In genomic region chr2:31363956-31364750, GRCh38 we compare ENCODE assay signal across 37 cellular contexts. TPM values are rescaled to one million over a fixed set of nuclear protein-coding genes. Genes with fewer than 3 reads are reported as not detected.
"Had no signal": no experiment of that assay in that cellular context is flagged by ENCODE, and none has a peak within 500 bp of the region (broad histone marks: within the 10 kb centered on the region; RNA-seq: fewer than 3 reads in every experiment).

No MANE protein-coding gene starts in this region.

- H3K9me3 ChIP-seq: ascending aorta had no signal

- H3K27me3 ChIP-seq: ascending aorta, cardiac muscle cell had no signal

- H3K4me1 ChIP-seq: ascending aorta had no signal

- H3K4me1 Mint-ChIP-seq: activated CD4-positive, alpha-beta memory T cell treated with anti-CD3 and anti-CD28 coated beads, Interleukin-2, amount 10 ng/mL, durations not matched to agents 7 days and 5 days; activated CD4-positive, alpha-beta T cell treated with anti-CD3 and anti-CD28 coated beads for 36 hours; activated CD4-positive, alpha-beta T cell treated with anti-CD3 and anti-CD28 coated beads, Interleukin-2, amount 10 ng/mL, durations not matched to agents 7 days and 5 days; activated naive CD4-positive, alpha-beta T cell treated with anti-CD3 and anti-CD28 coated beads, Interleukin-2, amount 10 ng/mL, durations not matched to agents 7 days and 5 days; activated naive CD4-positive, alpha-beta T cell treated with anti-CD3 and anti-CD28 coated beads, Interleukin-2, amount 50 U/mL, for 24 hours; activated naive CD8-positive, alpha-beta T cell treated with anti-CD3 and anti-CD28 coated beads, Interleukin-2, amount 10 ng/mL, durations not matched to agents 7 days and 5 days; activated naive CD8-positive, alpha-beta T cell treated with anti-CD3 and anti-CD28 coated beads, Interleukin-2, amount 50 U/mL, for 24 hours; brain; central memory CD8-positive, alpha-beta T cell; WTC11 had no signal

- H3K4me3 ChIP-seq: ascending aorta, cardiac muscle cell had no signal

- H3K4me3 Mint-ChIP-seq: activated CD4-positive, alpha-beta memory T cell treated with anti-CD3 and anti-CD28 coated beads, Interleukin-2, amount 10 ng/mL, durations not matched to agents 7 days and 5 days; activated CD4-positive, alpha-beta T cell treated with anti-CD3 and anti-CD28 coated beads for 36 hours; activated CD4-positive, alpha-beta T cell treated with anti-CD3 and anti-CD28 coated beads, Interleukin-2, amount 10 ng/mL, durations not matched to agents 7 days and 5 days; activated CD8-positive, alpha-beta T cell treated with anti-CD3 and anti-CD28 coated beads, Interleukin-2, amount 10 ng/mL, durations not matched to agents 7 days and 5 days; activated naive CD4-positive, alpha-beta T cell treated with anti-CD3 and anti-CD28 coated beads, Interleukin-2, amount 10 ng/mL, durations not matched to agents 7 days and 5 days; activated naive CD4-positive, alpha-beta T cell treated with anti-CD3 and anti-CD28 coated beads, Interleukin-2, amount 50 U/mL, for 24 hours; activated naive CD8-positive, alpha-beta T cell; activated naive CD8-positive, alpha-beta T cell treated with anti-CD3 and anti-CD28 coated beads, Interleukin-2, amount 10 ng/mL, durations not matched to agents 7 days and 5 days; activated naive CD8-positive, alpha-beta T cell treated with anti-CD3 and anti-CD28 coated beads, Interleukin-2, amount 50 U/mL, for 24 hours; activated T-cell treated with anti-CD3 and anti-CD28 coated beads, Interleukin-2, amount 50 U/mL, for 24 hours; brain; central memory CD8-positive, alpha-beta T cell; T-helper 1 cell treated with Interleukin-12 subunit alpha and Interleukin-12 subunit beta and Interleukin-4 antibody, amounts not matched to agents 30 μg/mL and 1 μg/mL, for 36 hours; T-helper 2 cell treated with Interferon-gamma antibody and Interleukin-4, amounts not matched to agents 5 μg/mL and 100 μg/mL, for 36 hours; WTC11 had no signal

- ATAC-seq: activated CD4-positive, alpha-beta T cell treated with anti-CD3 and anti-CD28 coated beads for 36 hours; activated CD4-positive, CD25-positive, alpha-beta regulatory T cell treated with anti-CD3 and anti-CD28 coated beads, Interleukin-2, amount 50 U/mL, for 24 hours; activated CD8-positive, alpha-beta T cell treated with anti-CD3 and anti-CD28 coated beads, Interleukin-2, amount 10 ng/mL, durations not matched to agents 7 days and 5 days; activated naive CD8-positive, alpha-beta T cell treated with anti-CD3 and anti-CD28 coated beads, Interleukin-2, amount 50 U/mL, for 24 hours; WTC11 had no signal

- H3K9me3 Mint-ChIP-seq: activated CD4-positive, alpha-beta memory T cell treated with anti-CD3 and anti-CD28 coated beads, Interleukin-2, amount 10 ng/mL, durations not matched to agents 7 days and 5 days; activated CD4-positive, alpha-beta T cell treated with anti-CD3 and anti-CD28 coated beads, Interleukin-2, amount 10 ng/mL, durations not matched to agents 7 days and 5 days; activated naive CD4-positive, alpha-beta T cell treated with anti-CD3 and anti-CD28 coated beads, Interleukin-2, amount 10 ng/mL, durations not matched to agents 7 days and 5 days; activated naive CD4-positive, alpha-beta T cell treated with anti-CD3 and anti-CD28 coated beads, Interleukin-2, amount 50 U/mL, for 24 hours; activated naive CD8-positive, alpha-beta T cell treated with anti-CD3 and anti-CD28 coated beads, Interleukin-2, amount 10 ng/mL, durations not matched to agents 7 days and 5 days; activated naive CD8-positive, alpha-beta T cell treated with anti-CD3 and anti-CD28 coated beads, Interleukin-2, amount 50 U/mL, for 24 hours; activated T-cell treated with anti-CD3 and anti-CD28 coated beads, Interleukin-2, amount 50 U/mL, for 24 hours; activated T-helper 2 cell treated with anti-CD3 and anti-CD28 coated beads, Interferon-gamma antibody, Interleukin-2, Interleukin-4, amounts not matched to agents 10 μg/mL and 5 μg/mL and 100 μg/mL, durations not matched to agents 14 hours and 24 hours and 36 hours; brain; central memory CD8-positive, alpha-beta T cell; T-helper 1 cell treated with Interleukin-12 subunit alpha and Interleukin-12 subunit beta and Interleukin-4 antibody, amounts not matched to agents 30 μg/mL and 1 μg/mL, for 36 hours; T-helper 2 cell treated with Interferon-gamma antibody and Interleukin-4, amounts not matched to agents 5 μg/mL and 100 μg/mL, for 36 hours; WTC11 had no signal

- H3K27ac Mint-ChIP-seq: activated CD4-positive, alpha-beta memory T cell treated with anti-CD3 and anti-CD28 coated beads, Interleukin-2, amount 10 ng/mL, durations not matched to agents 7 days and 5 days; activated CD4-positive, alpha-beta T cell treated with anti-CD3 and anti-CD28 coated beads for 36 hours; activated CD4-positive, alpha-beta T cell treated with anti-CD3 and anti-CD28 coated beads, Interleukin-2, amount 10 ng/mL, durations not matched to agents 7 days and 5 days; activated CD8-positive, alpha-beta T cell treated with anti-CD3 and anti-CD28 coated beads, Interleukin-2, amount 10 ng/mL, durations not matched to agents 7 days and 5 days; activated naive CD4-positive, alpha-beta T cell treated with anti-CD3 and anti-CD28 coated beads, Interleukin-2, amount 10 ng/mL, durations not matched to agents 7 days and 5 days; activated naive CD4-positive, alpha-beta T cell treated with anti-CD3 and anti-CD28 coated beads, Interleukin-2, amount 50 U/mL, for 24 hours; activated naive CD8-positive, alpha-beta T cell; activated naive CD8-positive, alpha-beta T cell treated with anti-CD3 and anti-CD28 coated beads, Interleukin-2, amount 10 ng/mL, durations not matched to agents 7 days and 5 days; activated naive CD8-positive, alpha-beta T cell treated with anti-CD3 and anti-CD28 coated beads, Interleukin-2, amount 50 U/mL, for 24 hours; activated T-cell treated with anti-CD3 and anti-CD28 coated beads, Interleukin-2, amount 50 U/mL, for 24 hours; activated T-helper 2 cell treated with anti-CD3 and anti-CD28 coated beads, Interferon-gamma antibody, Interleukin-2, Interleukin-4, amounts not matched to agents 10 μg/mL and 5 μg/mL and 100 μg/mL, durations not matched to agents 14 hours and 24 hours and 36 hours; brain; T-helper 1 cell treated with Interleukin-12 subunit alpha and Interleukin-12 subunit beta and Interleukin-4 antibody, amounts not matched to agents 30 μg/mL and 1 μg/mL, for 36 hours; T-helper 2 cell treated with Interferon-gamma antibody and Interleukin-4, amounts not matched to agents 5 μg/mL and 100 μg/mL, for 36 hours; WTC11 had no signal

- H3K36me3 ChIP-seq: ascending aorta, cardiac muscle cell, WERI-Rb-1 had no signal

- DNase-seq: activated CD4-positive, alpha-beta memory T cell treated with anti-CD3 and anti-CD28 coated beads, Interleukin-2, amount 10 ng/mL, durations not matched to agents 7 days and 5 days; activated CD4-positive, alpha-beta T cell treated with anti-CD3 and anti-CD28 coated beads for 1 hour; activated CD4-positive, alpha-beta T cell treated with anti-CD3 and anti-CD28 coated beads for 36 hours; activated CD4-positive, alpha-beta T cell treated with anti-CD3 and anti-CD28 coated beads for 48 hours; activated CD4-positive, alpha-beta T cell treated with anti-CD3 and anti-CD28 coated beads, Interleukin-2, amount 10 ng/mL, durations not matched to agents 7 days and 5 days; activated CD4-positive, alpha-beta T cell treated with anti-CD3 and anti-CD28 coated beads, Interleukin-2, amount 50 U/mL, for 48 hours; activated CD4-positive, CD25-positive, alpha-beta regulatory T cell; activated CD8-positive, alpha-beta memory T cell treated with anti-CD3 and anti-CD28 coated beads, Interleukin-2, amount 50 U/mL, for 4 hours; activated CD8-positive, alpha-beta T cell treated with anti-CD3 and anti-CD28 coated beads, Interleukin-2, amount 10 ng/mL, durations not matched to agents 7 days and 5 days; activated effector memory CD4-positive, alpha-beta T cell treated with Interleukin-2 at 50 U/mL for 16 hours; activated gamma-delta T cell; activated naive CD4-positive, alpha-beta T cell treated with anti-CD3 and anti-CD28 coated beads, Interleukin-2, amount 10 ng/mL, durations not matched to agents 7 days and 5 days; activated naive CD4-positive, alpha-beta T cell treated with Interleukin-2 at 50 U/mL for 16 hours; activated naive CD8-positive, alpha-beta T cell treated with anti-CD3 and anti-CD28 coated beads, Interleukin-2, amount 10 ng/mL, durations not matched to agents 7 days and 5 days; activated naive CD8-positive, alpha-beta T cell treated with anti-CD3 and anti-CD28 coated beads, Interleukin-2, amount 50 U/mL, for 24 hours; activated T-cell treated with anti-CD3 and anti-CD28 coated beads, Interleukin-2, amount 50 U/mL, for 24 hours; activated T-cell treated with anti-CD3 and anti-CD28 coated beads, Interleukin-2, amount 50 U/mL, for 48 hours; amygdala; anterior cingulate cortex; caudate nucleus; SW 1271; T-helper 1 cell; T-helper 2 cell; T-helper 9 cell; WERI-Rb-1 had no signal

- H3K36me3 Mint-ChIP-seq: activated naive CD4-positive, alpha-beta T cell treated with anti-CD3 and anti-CD28 coated beads, Interleukin-2, amount 10 ng/mL, durations not matched to agents 7 days and 5 days; activated naive CD4-positive, alpha-beta T cell treated with anti-CD3 and anti-CD28 coated beads, Interleukin-2, amount 50 U/mL, for 24 hours; activated naive CD8-positive, alpha-beta T cell; activated naive CD8-positive, alpha-beta T cell treated with anti-CD3 and anti-CD28 coated beads, Interleukin-2, amount 10 ng/mL, durations not matched to agents 7 days and 5 days; brain; WTC11 had no signal

- H3K27me3 Mint-ChIP-seq: brain had no signal

- H3K27ac ChIP-seq: ascending aorta, cardiac muscle cell, WERI-Rb-1 had no signal

RNA-seq across cellular contexts. Expression of gene XDH, which starts 50.4 kb away (rescaled TPM):
- total RNA-seq: activated CD8-positive, alpha-beta memory T cell treated with anti-CD3 and anti-CD28 coated beads for 36 hours; activated CD8-positive, alpha-beta T cell treated with anti-CD3 and anti-CD28 coated beads, Interleukin-2, amount 10 ng/mL, durations not matched to agents 7 days and 5 days; activated naive CD8-positive, alpha-beta T cell treated with anti-CD3 and anti-CD28 coated beads, Interleukin-2, amount 10 ng/mL, durations not matched to agents 7 days and 5 days; activated T-helper 2 cell treated with anti-CD3 and anti-CD28 coated beads, Interferon-gamma antibody, Interleukin-2, Interleukin-4, amounts not matched to agents 10 μg/mL and 5 μg/mL and 100 μg/mL, durations not matched to agents 14 hours and 24 hours and 36 hours; ascending aorta had no signal
